ENCODE assay signal across 9 cellular contexts in genomic region chr6:30683980-30684338, GRCh38. TPM values are rescaled to one million over a fixed set of nuclear protein-coding genes. Genes with fewer than 3 reads are reported as not detected.
DNase-seq lines count a peak whose midpoint lies in the region; ATAC-seq and TF ChIP-seq lines count a peak whose summit lies in the region.
"Had no signal": no experiment of that assay in that cellular context is flagged by ENCODE, and none has a peak within 500 bp of the region (broad histone marks: within the 10 kb centered on the region; RNA-seq: fewer than 3 reads in every experiment).

No MANE protein-coding gene starts in this region.

- peaks cover 41% of the 10 kb centered on the region for H3F3A ChIP-seq in smooth muscle cell (ENCODE audit: low read depth)

- H3K4me1 ChIP-seq in HEK293 (ENCODE audit: control insufficient read depth, insufficient read depth, low read length) (peaks cover 28% of the 10 kb centered on the region), right cardiac atrium (ENCODE audit: control insufficient read depth, insufficient read depth, low read length) (peaks cover 7% of the 10 kb centered on the region), smooth muscle cell (ENCODE audit: low read depth) (peaks cover 58% of the 10 kb centered on the region)

- no peaks in the 10 kb centered on the region for H3K27me3 ChIP-seq in right cardiac atrium (ENCODE audit: control insufficient read depth, insufficient read depth)
- no peaks in the 10 kb centered on the region for H3K27me3 ChIP-seq in smooth muscle cell (ENCODE audit: low read depth)

- H3K27me3 Mint-ChIP-seq in activated CD4-positive, alpha-beta memory T cell treated with anti-CD3 and anti-CD28 coated beads, Interleukin-2, amount 10 ng/mL, durations not matched to agents 7 days and 5 days, result no peaks in the 10 kb centered on the region

- 15% methylated on average over 2 of the region's 2 CpGs for WGBS in right cardiac atrium
- WGBS in smooth muscle cell (ENCODE audit: low lambda C conversion rate), result 21% methylated on average over 2 of the region's 2 CpGs

- peak overlapping the region; percentile 70; the same call in 1 of the 2 replicates for H3K27ac ChIP-seq in HEK293 (ENCODE audit: extremely low read depth, low read depth, low read length)
- H3K27ac ChIP-seq in right cardiac atrium (ENCODE audit: low read length), result peak overlapping the region; percentile 68
- peak overlapping the region; percentile 92 for H3K27ac ChIP-seq in smooth muscle cell (ENCODE audit: low read depth)

- peaks cover 69% of the 10 kb centered on the region for H4K20me1 ChIP-seq in smooth muscle cell (ENCODE audit: low read depth)

- intact Hi-C loops in right cardiac atrium (cut with DNase I), result loop anchor here in 2 of 4 donors (2.0 kb wide), 1 partner anchor 39 kb away; no protein-coding TSS in a partner anchor

- H3K27ac Mint-ChIP-seq in activated CD4-positive, alpha-beta memory T cell treated with anti-CD3 and anti-CD28 coated beads, Interleukin-2, amount 10 ng/mL, durations not matched to agents 7 days and 5 days, result peak overlapping the region; percentile 95

- H3K4me1 Mint-ChIP-seq in activated CD4-positive, alpha-beta memory T cell treated with anti-CD3 and anti-CD28 coated beads, Interleukin-2, amount 10 ng/mL, durations not matched to agents 7 days and 5 days, result peaks cover 31% of the 10 kb centered on the region

- H3K4me3 ChIP-seq in HEK293 (ENCODE audit: low read depth, low read length) (peak overlapping the region; percentile 28), right cardiac atrium (ENCODE audit: low read length) (peak overlapping the region; percentile 88), smooth muscle cell (peak overlapping the region; percentile 78)

- POLR2A ChIA-PET in HEK293 (lab: Yijun Ruan, JAX) (interaction anchor here (0.8 to 7.6 kb wide), 7 partner anchors 11 to 61 kb away, joined by 3 to 120 read pairs (median 9); partner anchors contain the start of genes DHX16, IER3, MDC1 and TUBB), GM10248 (lab: Yijun Ruan, JAX) (interaction anchor here (1.0 to 1.2 kb wide), 2 partner anchors 37 to 69 kb away, joined by 3 read pairs; no protein-coding TSS in a partner anchor)
- POLR2A ChIA-PET in activated CD4-positive, alpha-beta memory T cell treated with anti-CD3 and anti-CD28 coated beads, Interleukin-2, amount 10 ng/mL, durations not matched to agents 7 days and 5 days (lab: Charles Lee), result interaction anchor here (1.1 to 8.5 kb wide), 8 partner anchors 12 to 70 kb away, joined by 4 to 561 read pairs (median 17); partner anchors contain the start of genes DHX16, MDC1, MRPS18B and TUBB

- no peak overlapping the region for H2AFZ ChIP-seq in smooth muscle cell (ENCODE audit: low read depth)

- CTCF ChIA-PET in HEK293 (lab: Yijun Ruan, JAX) (interaction anchor here (0.6 to 19.6 kb wide), 5 partner anchors 11 to 201 kb away, joined by 3 to 692 read pairs (median 5); partner anchors contain the start of genes DHX16, MDC1 and TUBB), GM10248 (lab: Yijun Ruan, JAX) (interaction anchor here (1.2 to 18.8 kb wide), 3 partner anchors 40 to 162 kb away, joined by 3 to 776 read pairs (median 3); partner anchors contain the start of genes MDC1 and TUBB)
- CTCF ChIA-PET in activated CD4-positive, alpha-beta memory T cell treated with anti-CD3 and anti-CD28 coated beads, Interleukin-2, amount 10 ng/mL, durations not matched to agents 7 days and 5 days (lab: Charles Lee), result interaction anchor here (0.5 to 15.7 kb wide), 3 partner anchors 15 to 1107 kb away, joined by 4 to 626 read pairs (median 6); partner anchors contain the start of genes MDC1 and TUBB

- peaks cover 85% of the 10 kb centered on the region for H3K36me3 Mint-ChIP-seq in activated CD4-positive, alpha-beta memory T cell treated with anti-CD3 and anti-CD28 coated beads, Interleukin-2, amount 10 ng/mL, durations not matched to agents 7 days and 5 days (ENCODE audit: low read depth)

- peaks cover 0 to 14% of the 10 kb centered on the region in 2 experiments; a peak in 2 of 3 replicates for H3K36me3 ChIP-seq in HEK293 (ENCODE audit: control insufficient read depth in 2 of 2, insufficient read depth in 1 of 2, low read length in 2 of 2)
- no peaks in the 10 kb centered on the region for H3K36me3 ChIP-seq in smooth muscle cell (ENCODE audit: low read depth)

- peaks cover 94% of the 10 kb centered on the region for H3K79me2 ChIP-seq in smooth muscle cell (ENCODE audit: low read depth)

- no peak for DNase-seq in activated CD4-positive, alpha-beta memory T cell treated with anti-CD3 and anti-CD28 coated beads, Interleukin-2, amount 10 ng/mL, durations not matched to agents 7 days and 5 days
- DNase-seq in right cardiac atrium (peak in 1 of 3 donors; percentile 45), smooth muscle cell (lab: John Stamatoyannopoulos, UW; ENCODE audit: unreplicated experiment) (no peak), DMS 273 (lab: John Stamatoyannopoulos, UW; ENCODE audit: unreplicated experiment) (no peak), GM10248 (ENCODE audit: extremely low spot score) (no peak), NCI-H69 (lab: John Stamatoyannopoulos, UW) (no peak)
- DNase-seq: amniotic stem cell had no signal

- peak overlapping the region; percentile 91 for H3K9ac ChIP-seq in smooth muscle cell (ENCODE audit: low read depth)

- H3K9me3 ChIP-seq in HEK293 (ENCODE audit: control insufficient read depth, insufficient read depth, low read depth, low read length) (no peaks in the 10 kb centered on the region), right cardiac atrium (ENCODE audit: control insufficient read depth, low read length) (no peaks in the 10 kb centered on the region), smooth muscle cell (replicated peaks; ENCODE audit: low read depth) (no peaks in the 10 kb centered on the region)

- no peaks in the 10 kb centered on the region for H3K9me3 Mint-ChIP-seq in activated CD4-positive, alpha-beta memory T cell treated with anti-CD3 and anti-CD28 coated beads, Interleukin-2, amount 10 ng/mL, durations not matched to agents 7 days and 5 days

- no peak for TF ChIP-seq CTCF in HEK293 (tag by site-specific recombination; IDR thresholded peaks at IDR 0.05)
- TF ChIP-seq CTCF in smooth muscle cell (IDR thresholded peaks at IDR 0.05; ENCODE audit: borderline replicate concordance, insufficient read depth, poor library complexity, severe bottlenecking), result no peak
- TF ChIP-seq CTCF in GM10248 (IDR thresholded peaks at IDR 0.05; ENCODE audit: control extremely low read depth, extremely low read depth, low read depth, missing control alignments), result no peak

- H3K4me3 Mint-ChIP-seq in activated CD4-positive, alpha-beta memory T cell treated with anti-CD3 and anti-CD28 coated beads, Interleukin-2, amount 10 ng/mL, durations not matched to agents 7 days and 5 days, result peak overlapping the region; percentile 93

- peak overlapping the region; percentile 93 for H3K4me2 ChIP-seq in smooth muscle cell

- no peak for ATAC-seq in right cardiac atrium
- ATAC-seq in HG03095 (IDR thresholded peaks at IDR 0.05; ENCODE audit: unreplicated experiment), result no peak

TF ChIP-seq in HEK293, 187 proteins besides CTCF, POLR2A, EP300 and RAD21 (continues in another document):
- TF ChIP-seq ZNF138 (tag by site-specific recombination; IDR thresholded peaks at IDR 0.05; ENCODE audit: borderline replicate concordance), result no peak
- no peak for TF ChIP-seq ZBTB7A (tag by site-specific recombination; IDR thresholded peaks at IDR 0.05; ENCODE audit: low read depth)

RNA-seq across cellular contexts. Expression of gene PPP1R18, which starts 2.5 kb away (rescaled TPM):
- 100 to 1,000 TPM; 269 to 283 TPM for total RNA-seq in activated CD4-positive, alpha-beta memory T cell treated with anti-CD3 and anti-CD28 coated beads, Interleukin-2, amount 10 ng/mL, durations not matched to agents 7 days and 5 days
- total RNA-seq in right cardiac atrium (10 to 100 TPM; 21.8 to 33.9 (median 23.5) TPM), smooth muscle cell (42.7 and 55.3 TPM in 2 replicates)
- polyA plus RNA-seq in right cardiac atrium (23.1 TPM), smooth muscle cell (41.6 and 51.6 TPM in 2 replicates)

RNA-seq across cellular contexts. Expression of gene NRM, which starts 6.8 kb away (rescaled TPM):
- 10 to 100 TPM; 40.5 to 41.1 TPM for total RNA-seq in activated CD4-positive, alpha-beta memory T cell treated with anti-CD3 and anti-CD28 coated beads, Interleukin-2, amount 10 ng/mL, durations not matched to agents 7 days and 5 days
- total RNA-seq in right cardiac atrium, result 1 to 10 TPM; 2.5 to 5.8 (median 5.0) TPM
- polyA plus RNA-seq in right cardiac atrium, result 5.3 TPM
- 14.6 and 25.8 TPM in 2 replicates for total RNA-seq in smooth muscle cell
- 28.5 and 31.8 TPM in 2 replicates for polyA plus RNA-seq in smooth muscle cell

RNA-seq across cellular contexts. Expression of gene DHX16, which starts 11.2 kb away (rescaled TPM):
- 10 to 100 TPM; 35.6 to 37.6 TPM for total RNA-seq in activated CD4-positive, alpha-beta memory T cell treated with anti-CD3 and anti-CD28 coated beads, Interleukin-2, amount 10 ng/mL, durations not matched to agents 7 days and 5 days
- total RNA-seq in right cardiac atrium, result 10 to 100 TPM; 18.2 to 23.4 (median 20.4) TPM
- 17.0 TPM for polyA plus RNA-seq in right cardiac atrium
- total RNA-seq in smooth muscle cell, result 12.4 and 16.0 TPM in 2 replicates
- polyA plus RNA-seq in smooth muscle cell, result 23.5 and 29.0 TPM in 2 replicates

RNA-seq across cellular contexts. Expression of gene MDC1, which starts 33.1 kb away (rescaled TPM):
- 10 to 100 TPM; 49.7 to 54.6 TPM for total RNA-seq in activated CD4-positive, alpha-beta memory T cell treated with anti-CD3 and anti-CD28 coated beads, Interleukin-2, amount 10 ng/mL, durations not matched to agents 7 days and 5 days
- total RNA-seq in right cardiac atrium (10 to 100 TPM; 20.7 to 26.6 (median 24.2) TPM), smooth muscle cell (6.9 and 7.0 TPM in 2 replicates)
- polyA plus RNA-seq in right cardiac atrium (11.1 TPM), smooth muscle cell (17.1 and 19.0 TPM in 2 replicates)

RNA-seq across cellular contexts. Expression of gene TUBB, which starts 36.2 kb away (rescaled TPM):
- total RNA-seq in activated CD4-positive, alpha-beta memory T cell treated with anti-CD3 and anti-CD28 coated beads, Interleukin-2, amount 10 ng/mL, durations not matched to agents 7 days and 5 days, result 1,000 to 10,000 TPM; 1,162 to 1,172 TPM
- 100 to 1,000 TPM; 130 to 250 (median 200) TPM for total RNA-seq in right cardiac atrium
- 170 TPM for polyA plus RNA-seq in right cardiac atrium
- 1,002 and 1,039 TPM in 2 replicates for total RNA-seq in smooth muscle cell
- polyA plus RNA-seq in smooth muscle cell, result 855 and 1,009 TPM in 2 replicates

Comparison
In these comparisons a context has a peak if more than half of its experiments do, and no peak if none do; other contexts are left out.
1. H3K4me3 ChIP-seq: peak in every context shown above with its lines; median percentile 88 in right cardiac atrium; 78 in smooth muscle cell; 28 in HEK293.